In the genomic region with DNA sequence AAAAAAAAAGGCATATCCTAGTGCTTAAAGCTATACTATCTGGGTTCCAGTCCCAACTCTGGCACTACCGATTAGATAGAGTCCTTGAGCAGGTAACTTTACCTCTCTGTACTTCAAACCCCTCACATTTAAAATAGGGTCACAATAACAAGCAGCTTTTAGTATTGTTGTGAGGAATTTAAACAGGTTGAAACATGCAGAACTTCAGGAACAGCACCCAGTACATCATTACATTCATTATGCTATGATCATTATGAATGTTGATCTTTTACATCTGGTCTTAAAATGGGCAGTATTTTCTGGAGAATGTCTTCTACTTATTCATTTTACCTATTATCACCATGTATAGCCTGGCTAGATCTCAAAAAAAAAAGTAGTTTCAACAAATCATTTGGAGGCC, we compare ENCODE assay signal across 31 cellular contexts.
"Had no signal": no experiment of that assay in that cellular context is flagged by ENCODE, and none has a peak within 500 bp of the region (broad histone marks: within the 10 kb centered on the region; RNA-seq: fewer than 3 reads in every experiment).

No MANE protein-coding gene starts in this region.

- FAIRE-seq: frontal cortex, islet of Langerhans, pancreas, TTC549 had no signal

- DNase-seq: activated CD4-positive, alpha-beta T cell treated with anti-CD3 and anti-CD28 coated beads for 4 hours; activated CD4-positive, alpha-beta T cell treated with anti-CD3 and anti-CD28 coated beads, Interleukin-2, amount 50 U/mL, for 48 hours; activated CD8-positive, alpha-beta memory T cell treated with anti-CD3 and anti-CD28 coated beads, Interleukin-2, amount 50 U/mL, for 4 hours; activated naive CD8-positive, alpha-beta T cell treated with anti-CD3 and anti-CD28 coated beads, Interleukin-2, amount 50 U/mL, for 24 hours; activated T-cell treated with anti-CD3 and anti-CD28 coated beads, Interleukin-2, amount 50 U/mL, for 1 hour; endodermal cell; esophagus squamous epithelium; left ventricle myocardium superior; nephron progenitor cell; pancreas; retina; stimulated activated CD4-positive, alpha-beta T cell treated with anti-CD3 and anti-CD28 coated beads, Interleukin-1b, Interleukin-23, amount 100 ng/mL, for 48 hours; stimulated activated CD4-positive, alpha-beta T cell treated with anti-CD3 and anti-CD28 coated beads, Interleukin-4, amount 100 ng/mL, for 4 hours; stimulated activated CD8-positive, alpha-beta memory T cell treated with anti-CD3 and anti-CD28 coated beads, Interleukin-4, amount 100 ng/mL, for 48 hours; stimulated activated naive CD8-positive, alpha-beta T cell treated with anti-CD3 and anti-CD28 coated beads, Interleukin-15, amount 100 ng/mL, for 72 hours; substantia nigra; T-helper 9 cell; upper lobe of left lung had no signal

- H3K27me3 ChIP-seq: breast epithelium, esophagus squamous epithelium, pancreas, upper lobe of left lung, vagina had no signal

- H3K4me3 ChIP-seq: breast epithelium, esophagus squamous epithelium, pancreas, prostate gland, skin epidermis, upper lobe of left lung, vagina had no signal

- H3K36me3 Mint-ChIP-seq: activated naive CD4-positive, alpha-beta T cell treated with anti-CD3 and anti-CD28 coated beads, Interleukin-2, amount 50 U/mL, for 24 hours; stimulated activated memory B cell treated with anti-CD40 and anti-IgM and Interleukin-4, amounts not matched to agents 10 μg/mL and 1 μg/mL and 100 μg/mL, for 72 hours had no signal

- H3K27me3 Mint-ChIP-seq: dendritic cell treated with granulocyte-macrophage colony-stimulating factor and Interleukin-4, amounts not matched to agents 40 ng/mL and 50 ng/mL, for 4 days had no signal

- H3K4me3 Mint-ChIP-seq: activated naive CD4-positive, alpha-beta T cell treated with anti-CD3 and anti-CD28 coated beads, Interleukin-2, amount 50 U/mL, for 24 hours; activated naive CD8-positive, alpha-beta T cell treated with anti-CD3 and anti-CD28 coated beads, Interleukin-2, amount 50 U/mL, for 24 hours; activated T-helper 17 cell treated with anti-CD3 and anti-CD28 coated beads, Interleukin-2, amount 50 U/mL, for 72 hours; central memory CD8-positive, alpha-beta T cell; dendritic cell treated with granulocyte-macrophage colony-stimulating factor and Interleukin-4, amounts not matched to agents 40 ng/mL and 50 ng/mL, for 4 days; endodermal cell; nephron progenitor cell; stimulated activated memory B cell treated with anti-CD40 and anti-IgM and Interleukin-4, amounts not matched to agents 10 μg/mL and 1 μg/mL and 100 μg/mL, for 72 hours; stimulated activated naive CD8-positive, alpha-beta T cell treated with anti-CD3 and anti-CD28 coated beads, Interleukin-15, amount 100 ng/mL, for 72 hours; T-helper 1 cell treated with Interleukin-12 subunit alpha and Interleukin-12 subunit beta and Interleukin-4 antibody, amounts not matched to agents 30 μg/mL and 1 μg/mL, for 36 hours had no signal

- H3K36me3 ChIP-seq: breast epithelium, esophagus squamous epithelium, pancreas, prostate gland, upper lobe of left lung, vagina had no signal

- H3K9me3 Mint-ChIP-seq: activated naive CD4-positive, alpha-beta T cell treated with anti-CD3 and anti-CD28 coated beads, Interleukin-2, amount 50 U/mL, for 24 hours; activated naive CD8-positive, alpha-beta T cell treated with anti-CD3 and anti-CD28 coated beads, Interleukin-2, amount 50 U/mL, for 24 hours; activated T-helper 17 cell treated with anti-CD3 and anti-CD28 coated beads, Interleukin-2, amount 50 U/mL, for 72 hours; central memory CD8-positive, alpha-beta T cell; dendritic cell treated with granulocyte-macrophage colony-stimulating factor and Interleukin-4, amounts not matched to agents 40 ng/mL and 50 ng/mL, for 4 days; endodermal cell; nephron progenitor cell; stimulated activated memory B cell treated with anti-CD40 and anti-IgM and Interleukin-4, amounts not matched to agents 10 μg/mL and 1 μg/mL and 100 μg/mL, for 72 hours; stimulated activated naive CD8-positive, alpha-beta T cell treated with anti-CD3 and anti-CD28 coated beads, Interleukin-15, amount 100 ng/mL, for 72 hours; T-helper 1 cell treated with Interleukin-12 subunit alpha and Interleukin-12 subunit beta and Interleukin-4 antibody, amounts not matched to agents 30 μg/mL and 1 μg/mL, for 36 hours had no signal

- H3K27ac Mint-ChIP-seq: activated naive CD4-positive, alpha-beta T cell treated with anti-CD3 and anti-CD28 coated beads, Interleukin-2, amount 50 U/mL, for 24 hours; activated naive CD8-positive, alpha-beta T cell treated with anti-CD3 and anti-CD28 coated beads, Interleukin-2, amount 50 U/mL, for 24 hours; activated T-helper 17 cell treated with anti-CD3 and anti-CD28 coated beads, Interleukin-2, amount 50 U/mL, for 72 hours; dendritic cell treated with granulocyte-macrophage colony-stimulating factor and Interleukin-4, amounts not matched to agents 40 ng/mL and 50 ng/mL, for 4 days; endodermal cell; nephron progenitor cell; stimulated activated memory B cell treated with anti-CD40 and anti-IgM and Interleukin-4, amounts not matched to agents 10 μg/mL and 1 μg/mL and 100 μg/mL, for 72 hours; stimulated activated naive CD8-positive, alpha-beta T cell treated with anti-CD3 and anti-CD28 coated beads, Interleukin-15, amount 100 ng/mL, for 72 hours; T-helper 1 cell treated with Interleukin-12 subunit alpha and Interleukin-12 subunit beta and Interleukin-4 antibody, amounts not matched to agents 30 μg/mL and 1 μg/mL, for 36 hours had no signal

- H3K4me1 Mint-ChIP-seq: activated naive CD4-positive, alpha-beta T cell treated with anti-CD3 and anti-CD28 coated beads, Interleukin-2, amount 50 U/mL, for 24 hours; activated naive CD8-positive, alpha-beta T cell treated with anti-CD3 and anti-CD28 coated beads, Interleukin-2, amount 50 U/mL, for 24 hours; activated T-helper 17 cell treated with anti-CD3 and anti-CD28 coated beads, Interleukin-2, amount 50 U/mL, for 72 hours; central memory CD8-positive, alpha-beta T cell; endodermal cell; stimulated activated memory B cell treated with anti-CD40 and anti-IgM and Interleukin-4, amounts not matched to agents 10 μg/mL and 1 μg/mL and 100 μg/mL, for 72 hours; stimulated activated naive CD8-positive, alpha-beta T cell treated with anti-CD3 and anti-CD28 coated beads, Interleukin-15, amount 100 ng/mL, for 72 hours had no signal
